15 cellular contexts compared by ENCODE assay signal in genomic region chr6:43086022-43086658, GRCh38. TPM values are rescaled to one million over a fixed set of nuclear protein-coding genes. Genes with fewer than 3 reads are reported as not detected.
DNase-seq lines count a peak whose midpoint lies in the region; ATAC-seq and TF ChIP-seq lines count a peak whose summit lies in the region.
"Had no signal": no experiment of that assay in that cellular context is flagged by ENCODE, and none has a peak within 500 bp of the region (broad histone marks: within the 10 kb centered on the region; RNA-seq: fewer than 3 reads in every experiment).

No MANE protein-coding gene starts in this region.

- no peaks in the 10 kb centered on the region for H3K27me3 ChIP-seq in osteoblast (ENCODE audit: insufficient read depth, low read length)
- no peaks in the 10 kb centered on the region for H3K27me3 ChIP-seq in mesendoderm (ENCODE audit: insufficient read depth, low read length, poor library complexity)
- H3K27me3 ChIP-seq: MG63 had no signal

- TF ChIP-seq CTCF in activated CD8-positive, alpha-beta T cell treated with anti-CD3 and anti-CD28 coated beads for 36 hours (IDR thresholded peaks at IDR 0.05) = no peak
- no peak for TF ChIP-seq CTCF in activated B cell treated with CpG ODN at 0.5 μM for 24 hours (IDR thresholded peaks at IDR 0.05)
- TF ChIP-seq CTCF in osteoblast (IDR thresholded peaks at IDR 0.05; ENCODE audit: extremely low read depth, low read depth, low read length) = no peak

- POLR2A ChIA-PET in activated CD8-positive, alpha-beta T cell treated with anti-CD3 and anti-CD28 coated beads for 36 hours (lab: Charles Lee) = interaction anchor here (1.1 kb wide), 1 partner anchor 49 kb away, joined by 3 read pairs; no protein-coding TSS in a partner anchor
- POLR2A ChIA-PET in activated CD8-positive, alpha-beta T cell treated with anti-CD3 and anti-CD28 coated beads, Interleukin-2, amount 10 ng/mL, durations not matched to agents 7 days and 5 days (lab: Charles Lee) = no interaction called here
- POLR2A ChIA-PET in activated B cell treated with CpG ODN at 0.5 μM for 24 hours (lab: Charles Lee) = interaction anchor here (0.5 kb wide), 1 partner anchor 391 kb away, joined by 10 read pairs; the partner anchor contains the start of gene TJAP1

- H3K4me1 Mint-ChIP-seq in activated CD8-positive, alpha-beta T cell treated with anti-CD3 and anti-CD28 coated beads for 36 hours (ENCODE audit: low read depth) = peaks cover 6% of the 10 kb centered on the region
- H3K4me1 Mint-ChIP-seq in activated CD8-positive, alpha-beta T cell treated with anti-CD3 and anti-CD28 coated beads, Interleukin-2, amount 10 ng/mL, durations not matched to agents 7 days and 5 days (ENCODE audit: low read depth) = peaks cover 2% of the 10 kb centered on the region
- H3K4me1 Mint-ChIP-seq in activated B cell treated with CpG ODN at 0.5 μM for 24 hours = peaks cover 6% of the 10 kb centered on the region
- H3K4me1 Mint-ChIP-seq: activated naive CD4-positive, alpha-beta T cell treated with anti-CD3 and anti-CD28 coated beads, Interleukin-2, amount 50 U/mL, for 24 hours had no signal

- H4K5ac ChIP-seq in mesendoderm (ENCODE audit: low read length) = no peak overlapping the region

- H3K9me3 ChIP-seq in osteoblast (ENCODE audit: low read depth, low read length) = no peaks in the 10 kb centered on the region
- H3K9me3 ChIP-seq: MG63 had no signal

- H2BK15ac ChIP-seq in mesendoderm (replicated peaks; ENCODE audit: low read depth) = no peak overlapping the region

- H3K27ac Mint-ChIP-seq in activated CD8-positive, alpha-beta T cell treated with anti-CD3 and anti-CD28 coated beads for 36 hours = no peak overlapping the region
- H3K27ac Mint-ChIP-seq in activated CD8-positive, alpha-beta T cell treated with anti-CD3 and anti-CD28 coated beads, Interleukin-2, amount 10 ng/mL, durations not matched to agents 7 days and 5 days = no peak overlapping the region
- no peak overlapping the region for H3K27ac Mint-ChIP-seq in activated B cell treated with CpG ODN at 0.5 μM for 24 hours
- H3K27ac Mint-ChIP-seq: activated CD4-positive, alpha-beta T cell treated with anti-CD3 and anti-CD28 coated beads, Interleukin-2, amount 10 ng/mL, durations not matched to agents 7 days and 5 days; activated naive CD4-positive, alpha-beta T cell treated with anti-CD3 and anti-CD28 coated beads, Interleukin-2, amount 50 U/mL, for 24 hours had no signal

- peaks cover 26% of the 10 kb centered on the region for H3K4me1 ChIP-seq in osteoblast (ENCODE audit: insufficient read depth, low read length)
- peaks cover 12% of the 10 kb centered on the region for H3K4me1 ChIP-seq in mesendoderm (ENCODE audit: control insufficient read depth, low read depth, low read length)

- no peaks in the 10 kb centered on the region for H3K9me3 Mint-ChIP-seq in activated CD8-positive, alpha-beta T cell treated with anti-CD3 and anti-CD28 coated beads for 36 hours
- no peaks in the 10 kb centered on the region for H3K9me3 Mint-ChIP-seq in activated CD8-positive, alpha-beta T cell treated with anti-CD3 and anti-CD28 coated beads, Interleukin-2, amount 10 ng/mL, durations not matched to agents 7 days and 5 days (ENCODE audit: insufficient read depth)
- no peaks in the 10 kb centered on the region for H3K9me3 Mint-ChIP-seq in activated B cell treated with CpG ODN at 0.5 μM for 24 hours
- H3K9me3 Mint-ChIP-seq: activated CD4-positive, alpha-beta T cell treated with anti-CD3 and anti-CD28 coated beads, Interleukin-2, amount 10 ng/mL, durations not matched to agents 7 days and 5 days; activated naive CD4-positive, alpha-beta T cell treated with anti-CD3 and anti-CD28 coated beads, Interleukin-2, amount 50 U/mL, for 24 hours had no signal

- peaks cover 58% of the 10 kb centered on the region for H4K20me1 ChIP-seq in osteoblast (ENCODE audit: insufficient read depth, low read length)

- no peak overlapping the region for H3K23ac ChIP-seq in mesendoderm (ENCODE audit: low read length)

- H3K18ac ChIP-seq in mesendoderm (ENCODE audit: low read length) = no peak overlapping the region

- H2BK5ac ChIP-seq in mesendoderm (ENCODE audit: low read length) = no peak overlapping the region

- H3K36me3 Mint-ChIP-seq in activated CD8-positive, alpha-beta T cell treated with anti-CD3 and anti-CD28 coated beads for 36 hours (ENCODE audit: low read depth) = no peaks in the 10 kb centered on the region
- no peaks in the 10 kb centered on the region for H3K36me3 Mint-ChIP-seq in activated CD8-positive, alpha-beta T cell treated with anti-CD3 and anti-CD28 coated beads, Interleukin-2, amount 10 ng/mL, durations not matched to agents 7 days and 5 days (ENCODE audit: low read depth)
- no peaks in the 10 kb centered on the region for H3K36me3 Mint-ChIP-seq in activated B cell treated with CpG ODN at 0.5 μM for 24 hours (ENCODE audit: low read depth)
- H3K36me3 Mint-ChIP-seq: activated naive CD4-positive, alpha-beta T cell treated with anti-CD3 and anti-CD28 coated beads, Interleukin-2, amount 50 U/mL, for 24 hours had no signal

- H3K79me2 ChIP-seq in osteoblast (ENCODE audit: insufficient read depth, low read length) (peaks cover 90% of the 10 kb centered on the region), mesendoderm (ENCODE audit: control insufficient read depth, insufficient read depth, low read length) (peaks cover 81% of the 10 kb centered on the region)

- no peak overlapping the region for H3K9ac ChIP-seq in mesendoderm (ENCODE audit: low read length)

- H3K4me3 Mint-ChIP-seq in activated CD8-positive, alpha-beta T cell treated with anti-CD3 and anti-CD28 coated beads for 36 hours = no peak overlapping the region
- H3K4me3 Mint-ChIP-seq in activated CD8-positive, alpha-beta T cell treated with anti-CD3 and anti-CD28 coated beads, Interleukin-2, amount 10 ng/mL, durations not matched to agents 7 days and 5 days = no peak overlapping the region
- no peak overlapping the region for H3K4me3 Mint-ChIP-seq in activated B cell treated with CpG ODN at 0.5 μM for 24 hours
- H3K4me3 Mint-ChIP-seq: activated CD4-positive, alpha-beta T cell treated with anti-CD3 and anti-CD28 coated beads, Interleukin-2, amount 10 ng/mL, durations not matched to agents 7 days and 5 days; activated naive CD4-positive, alpha-beta T cell treated with anti-CD3 and anti-CD28 coated beads, Interleukin-2, amount 50 U/mL, for 24 hours had no signal

- no peak overlapping the region for H3K4ac ChIP-seq in mesendoderm (ENCODE audit: low read depth, low read length)

- H2AK5ac ChIP-seq in mesendoderm (ENCODE audit: low read length) = no peak overlapping the region

- no peak overlapping the region for H3K4me2 ChIP-seq in osteoblast (ENCODE audit: insufficient read depth, low read length)
- no peak overlapping the region for H3K4me2 ChIP-seq in mesendoderm (ENCODE audit: low read length)

- DNase-seq in activated CD8-positive, alpha-beta T cell treated with anti-CD3 and anti-CD28 coated beads for 36 hours = peak; percentile 51
- DNase-seq in activated CD8-positive, alpha-beta T cell treated with anti-CD3 and anti-CD28 coated beads, Interleukin-2, amount 10 ng/mL, durations not matched to agents 7 days and 5 days = no peak
- DNase-seq in activated B cell treated with CpG ODN at 0.5 μM for 24 hours (no peak), osteoblast (ENCODE audit: insufficient read length, low spot score, missing footprints) (peak; percentile 90), dermis blood vessel endothelial cell (no peak), mesendoderm (no peak), AG08396 (ENCODE audit: low spot score) (no peak)
- DNase-seq: activated CD4-positive, alpha-beta T cell treated with anti-CD3 and anti-CD28 coated beads, Interleukin-2, amount 10 ng/mL, durations not matched to agents 7 days and 5 days; DMS53; left cardiac atrium; MG63; NCI-H2171 treated with DMSO at 0.1 percent for 48 hours; SW 1271 had no signal

- no peak overlapping the region for H3K27ac ChIP-seq in osteoblast (ENCODE audit: low read depth, low read length)
- H3K27ac ChIP-seq in mesendoderm (ENCODE audit: low read depth, low read length) = no peak overlapping the region

- H3K27me3 Mint-ChIP-seq in activated CD8-positive, alpha-beta T cell treated with anti-CD3 and anti-CD28 coated beads for 36 hours = peaks cover 1% of the 10 kb centered on the region
- H3K27me3 Mint-ChIP-seq in activated CD8-positive, alpha-beta T cell treated with anti-CD3 and anti-CD28 coated beads, Interleukin-2, amount 10 ng/mL, durations not matched to agents 7 days and 5 days (ENCODE audit: low read depth) = peaks cover 5% of the 10 kb centered on the region
- H3K27me3 Mint-ChIP-seq in activated B cell treated with CpG ODN at 0.5 μM for 24 hours = peaks cover 5% of the 10 kb centered on the region
- H3K27me3 Mint-ChIP-seq: activated CD4-positive, alpha-beta T cell treated with anti-CD3 and anti-CD28 coated beads, Interleukin-2, amount 10 ng/mL, durations not matched to agents 7 days and 5 days; activated naive CD4-positive, alpha-beta T cell treated with anti-CD3 and anti-CD28 coated beads, Interleukin-2, amount 50 U/mL, for 24 hours had no signal

- CTCF ChIA-PET in activated CD8-positive, alpha-beta T cell treated with anti-CD3 and anti-CD28 coated beads for 36 hours (lab: Charles Lee) = no interaction called here
- CTCF ChIA-PET in activated CD8-positive, alpha-beta T cell treated with anti-CD3 and anti-CD28 coated beads, Interleukin-2, amount 10 ng/mL, durations not matched to agents 7 days and 5 days (lab: Charles Lee) = no interaction called here
- CTCF ChIA-PET in activated B cell treated with CpG ODN at 0.5 μM for 24 hours (lab: Charles Lee) = no interaction called here

- no peak overlapping the region for H3K4me3 ChIP-seq in osteoblast (ENCODE audit: insufficient read depth, low read length)
- H3K4me3 ChIP-seq in mesendoderm (ENCODE audit: low read length) = no peak overlapping the region
- H3K4me3 ChIP-seq: MG63 had no signal

- no peak overlapping the region for H4K8ac ChIP-seq in mesendoderm (ENCODE audit: low read depth, low read length)

- no CpG with 5 or more reads among the region's 8 CpGs for WGBS in mesendoderm (ENCODE audit: extremely low coverage, insufficient coverage, low lambda C conversion rate)

- intact Hi-C loops in activated CD8-positive, alpha-beta T cell treated with anti-CD3 and anti-CD28 coated beads for 36 hours (cut with micrococcal nuclease) = no loop called here
- intact Hi-C loops in activated B cell treated with CpG ODN at 0.5 μM for 24 hours (cut with micrococcal nuclease) = loop anchor here (1.0 kb wide), 1 partner anchor 27 kb away; the partner anchor contains the start of genes KLC4 and MRPL2

- H3K36me3 ChIP-seq in osteoblast (ENCODE audit: insufficient read depth, low read length) (no peaks in the 10 kb centered on the region), mesendoderm (ENCODE audit: control insufficient read depth, insufficient read depth, low read length) (no peaks in the 10 kb centered on the region)
- H3K36me3 ChIP-seq: MG63 had no signal

- H2AFZ ChIP-seq in osteoblast (ENCODE audit: low read length) = no peak overlapping the region

- H3K56ac ChIP-seq in mesendoderm (ENCODE audit: low read length) = no peak overlapping the region

- peaks cover 21% of the 10 kb centered on the region for H3K79me1 ChIP-seq in mesendoderm (ENCODE audit: low read length)

- H2BK120ac ChIP-seq in mesendoderm (ENCODE audit: low read depth, low read length) = no peak overlapping the region

- peak; percentile 94 for ATAC-seq in activated CD8-positive, alpha-beta T cell treated with anti-CD3 and anti-CD28 coated beads for 36 hours
- ATAC-seq in activated CD8-positive, alpha-beta T cell treated with anti-CD3 and anti-CD28 coated beads, Interleukin-2, amount 10 ng/mL, durations not matched to agents 7 days and 5 days = no peak
- ATAC-seq in GM21619 (IDR thresholded peaks at IDR 0.05; ENCODE audit: unreplicated experiment) = peak; percentile 66
- peak; percentile 95 for ATAC-seq in activated B cell treated with CpG ODN at 0.5 μM for 24 hours (ENCODE audit: low read depth)
- ATAC-seq: left cardiac atrium had no signal

RNA-seq across cellular contexts. Expression of gene PTK7, which starts 10.0 kb away (rescaled TPM):
- 1 to 10 TPM; 3.8 to 4.1 TPM for total RNA-seq in activated CD8-positive, alpha-beta T cell treated with anti-CD3 and anti-CD28 coated beads for 36 hours
- 1 to 10 TPM; 1.2 to 1.8 TPM for total RNA-seq in activated CD8-positive, alpha-beta T cell treated with anti-CD3 and anti-CD28 coated beads, Interleukin-2, amount 10 ng/mL, durations not matched to agents 7 days and 5 days
- total RNA-seq in activated B cell treated with CpG ODN at 0.5 μM for 24 hours (0.66 and 0.82 TPM in 2 replicates), osteoblast (183 and 190 TPM in 2 replicates), dermis blood vessel endothelial cell (23.0 and 29.9 TPM in 2 replicates)
- 62.6 TPM for polyA plus RNA-seq in mesendoderm (2013, experiment 1 of 2)
- 63.6 TPM for polyA plus RNA-seq in mesendoderm (2013, experiment 2 of 2)

RNA-seq across cellular contexts. Expression of gene KLC4, which starts 26.7 kb away (rescaled TPM):
- 10 to 100 TPM; 10.6 to 11.5 TPM for total RNA-seq in activated CD8-positive, alpha-beta T cell treated with anti-CD3 and anti-CD28 coated beads for 36 hours
- 10 to 100 TPM; 11.1 to 12.4 TPM for total RNA-seq in activated CD8-positive, alpha-beta T cell treated with anti-CD3 and anti-CD28 coated beads, Interleukin-2, amount 10 ng/mL, durations not matched to agents 7 days and 5 days
- total RNA-seq in activated B cell treated with CpG ODN at 0.5 μM for 24 hours (17.0 and 19.8 TPM in 2 replicates), osteoblast (17.7 and 20.3 TPM in 2 replicates), dermis blood vessel endothelial cell (17.3 and 19.9 TPM in 2 replicates)
- 11.9 TPM for polyA plus RNA-seq in mesendoderm (2013, experiment 1 of 2)
- polyA plus RNA-seq in mesendoderm (2013, experiment 2 of 2) = 12.4 TPM

RNA-seq across cellular contexts. Expression of gene MRPL2, which starts 26.9 kb away (rescaled TPM):
- 100 to 1,000 TPM; 108 TPM for total RNA-seq in activated CD8-positive, alpha-beta T cell treated with anti-CD3 and anti-CD28 coated beads for 36 hours
- total RNA-seq in activated CD8-positive, alpha-beta T cell treated with anti-CD3 and anti-CD28 coated beads, Interleukin-2, amount 10 ng/mL, durations not matched to agents 7 days and 5 days = 10 to 100 TPM; 57.5 to 58.7 TPM
- total RNA-seq in activated B cell treated with CpG ODN at 0.5 μM for 24 hours = 43.9 and 47.8 TPM in 2 replicates
- 16.2 and 20.6 TPM in 2 replicates for total RNA-seq in osteoblast
- 18.5 and 19.4 TPM in 2 replicates for total RNA-seq in dermis blood vessel endothelial cell
- 59.0 TPM for polyA plus RNA-seq in mesendoderm (2013, experiment 1 of 2)
- 62.6 TPM for polyA plus RNA-seq in mesendoderm (2013, experiment 2 of 2)

RNA-seq across cellular contexts. Expression of gene CUL7, which starts 32.5 kb away (rescaled TPM):
- total RNA-seq in activated CD8-positive, alpha-beta T cell treated with anti-CD3 and anti-CD28 coated beads for 36 hours = 10 to 100 TPM; 13.9 TPM
- 1 to 10 TPM; 8.5 to 8.9 TPM for total RNA-seq in activated CD8-positive, alpha-beta T cell treated with anti-CD3 and anti-CD28 coated beads, Interleukin-2, amount 10 ng/mL, durations not matched to agents 7 days and 5 days
- 15.9 and 19.1 TPM in 2 replicates for total RNA-seq in activated B cell treated with CpG ODN at 0.5 μM for 24 hours
- 46.9 and 48.5 TPM in 2 replicates for total RNA-seq in osteoblast
- total RNA-seq in dermis blood vessel endothelial cell = 38.9 and 39.5 TPM in 2 replicates
- polyA plus RNA-seq in mesendoderm (2013, experiment 1 of 2) = 5.4 TPM
- polyA plus RNA-seq in mesendoderm (2013, experiment 2 of 2) = 5.2 TPM

Comparison
In these comparisons a context has a peak if more than half of its experiments do, and no peak if none do; other contexts are left out.
1. DNase-seq: peak in activated CD8-positive, alpha-beta T cell treated with anti-CD3 and anti-CD28 coated beads for 36 hours (single experiment) and osteoblast (single experiment); none in activated CD8-positive, alpha-beta T cell treated with anti-CD3 and anti-CD28 coated beads, Interleukin-2, amount 10 ng/mL, durations not matched to agents 7 days and 5 days (single experiment), activated B cell treated with CpG ODN at 0.5 μM for 24 hours (single experiment), dermis blood vessel endothelial cell (single experiment), mesendoderm (single experiment) and AG08396 (single experiment).